ENCODE assay signal across 28 cellular contexts in genomic region chr12:93660996-93661395, GRCh38. TPM values are rescaled to one million over a fixed set of nuclear protein-coding genes. Genes with fewer than 3 reads are reported as not detected.
"Had no signal": no experiment of that assay in that cellular context is flagged by ENCODE, and none has a peak within 500 bp of the region (broad histone marks: within the 10 kb centered on the region; RNA-seq: fewer than 3 reads in every experiment).

No MANE protein-coding gene starts in this region.

- ATAC-seq: activated CD8-positive, alpha-beta T cell treated with anti-CD3 and anti-CD28 coated beads for 36 hours; activated T-cell treated with anti-CD3 and anti-CD28 coated beads, Interleukin-2, amount 50 U/mL, for 72 hours; activated T-helper 17 cell treated with anti-CD3 and anti-CD28 coated beads, Interleukin-2, amount 50 U/mL, for 72 hours; PC-3 had no signal

- DNase-seq: activated CD4-positive, alpha-beta T cell treated with anti-CD3 and anti-CD28 coated beads, Interleukin-2, amount 10 ng/mL, durations not matched to agents 24 days and 14 days; activated CD4-positive, alpha-beta T cell treated with anti-CD3 and anti-CD28 coated beads, Interleukin-2, amount 50 U/mL, for 4 hours; activated CD8-positive, alpha-beta T cell treated with anti-CD3 and anti-CD28 coated beads for 36 hours; activated effector memory CD4-positive, alpha-beta T cell treated with anti-CD3 and anti-CD28 coated beads, Interleukin-2, amount 50 U/mL, for 16 hours; activated naive CD4-positive, alpha-beta T cell; activated naive CD4-positive, alpha-beta T cell treated with anti-CD3 and anti-CD28 coated beads, Interleukin-2, amount 50 U/mL, for 16 hours; activated naive CD8-positive, alpha-beta T cell treated with anti-CD3 and anti-CD28 coated beads for 36 hours; activated T-cell treated with anti-CD3 and anti-CD28 coated beads, Interleukin-2, amount 50 U/mL, for 1 hour; activated T-cell treated with anti-CD3 and anti-CD28 coated beads, Interleukin-2, amount 50 U/mL, for 72 hours; amniotic stem cell; Kasumi-1; KBM-7; MG63; NCI-H1048; NCI-H1436 treated with DMSO at 0.1 percent for 48 hours; NCI-H1694 treated with DMSO at 0.1 percent for 48 hours; NCI-H2029; NCI-H345; NCI-H524 treated with DMSO at 0.1 percent for 48 hours; PC-3; Peyer's patch; RPMI8226; SHP77 treated with DMSO at 0.1 percent for 48 hours had no signal

- H3K27ac ChIP-seq: ascending aorta, cardiac muscle cell, Peyer's patch, SJSA1 had no signal

- H3K4me3 ChIP-seq: ascending aorta, cardiac muscle cell, MG63, Peyer's patch, SJSA1 had no signal

- FAIRE-seq: TTC549 had no signal

- H3K9me3 ChIP-seq: ascending aorta, Peyer's patch, SJSA1 had no signal

- H3K27me3 ChIP-seq: ascending aorta, cardiac muscle cell, MG63, Peyer's patch, SJSA1 had no signal

- H3K4me1 ChIP-seq: ascending aorta, Peyer's patch, SJSA1 had no signal

- H3K36me3 ChIP-seq: ascending aorta, cardiac muscle cell, MG63, Peyer's patch, SJSA1 had no signal

RNA-seq across cellular contexts. Expression of gene CRADD, which starts 16.2 kb away (rescaled TPM):
- total RNA-seq: ascending aorta had no signal
